Comparison of ENCODE assay signal across 17 cellular contexts in genomic region chr2:236240228-236240990, GRCh38. TPM values are rescaled to one million over a fixed set of nuclear protein-coding genes. Genes with fewer than 3 reads are reported as not detected.
DNase-seq lines count a peak whose midpoint lies in the region; ATAC-seq and TF ChIP-seq lines count a peak whose summit lies in the region.
"Had no signal": no experiment of that assay in that cellular context is flagged by ENCODE, and none has a peak within 500 bp of the region (broad histone marks: within the 10 kb centered on the region; RNA-seq: fewer than 3 reads in every experiment).

No MANE protein-coding gene starts in this region.

- H3K4me3 ChIP-seq in AG09309 (ENCODE audit: control insufficient read depth, low read depth, low read length) = no peak overlapping the region
- H3K4me3 ChIP-seq in PC-9 = no peak overlapping the region
- H3K4me3 ChIP-seq in neural progenitor cell = no peak overlapping the region

- no peaks in the 10 kb centered on the region for H4K20me1 ChIP-seq in PC-9 (ENCODE audit: insufficient read depth)
- H4K20me1 ChIP-seq in neural progenitor cell (ENCODE audit: low read depth) = no peaks in the 10 kb centered on the region

- H3K27ac ChIP-seq in PC-9 (peak overlapping the region; percentile 62), neural progenitor cell (no peak overlapping the region)

- H3K36me3 ChIP-seq in PC-9 (ENCODE audit: low read depth) (no peaks in the 10 kb centered on the region), neural progenitor cell (no peaks in the 10 kb centered on the region)

- peak overlapping the region; percentile 51 for H3K4me2 ChIP-seq in PC-9
- no peak overlapping the region for H3K4me2 ChIP-seq in neural progenitor cell

- no TSS peak for BruUV-seq in PC-9 (replicated peaks; lab: Mats Ljungman, UMichigan)

- peaks cover 22% of the 10 kb centered on the region for H3K27me3 Mint-ChIP-seq in neural progenitor cell (ENCODE audit: insufficient read depth, low read depth)

- H3K4me1 Mint-ChIP-seq in neural progenitor cell = peaks cover 20% of the 10 kb centered on the region

- H2AFZ ChIP-seq in PC-9 = 0 out of 2 replicates have a peak overlapping the region, but pooled peaks have one; percentile 1
- no peak overlapping the region for H2AFZ ChIP-seq in neural progenitor cell (replicated peaks)

- H3K4me1 ChIP-seq in PC-9 (replicated peaks; ENCODE audit: insufficient read depth) (peaks cover 19% of the 10 kb centered on the region), neural progenitor cell (peaks cover 9% of the 10 kb centered on the region)

- H3K9me3 Mint-ChIP-seq in neural progenitor cell = peaks cover 5% of the 10 kb centered on the region
- H3K9me3 Mint-ChIP-seq: activated naive CD4-positive, alpha-beta T cell treated with anti-CD3 and anti-CD28 coated beads, Interleukin-2, amount 50 U/mL, for 24 hours; dendritic cell treated with granulocyte-macrophage colony-stimulating factor and Interleukin-4, amounts not matched to agents 40 ng/mL and 50 ng/mL, for 4 days; neural crest cell had no signal

- DNase-seq in AG09309 (ENCODE audit: low read depth) (peak; percentile 1), PC-9 (peak; percentile 91 to 93), glomerular visceral epithelial cell (ENCODE audit: extremely low spot score) (peak; percentile 87), neural progenitor cell (ENCODE audit: low spot score) (peak; percentile 21), UCSD-AML1 (lab: John Stamatoyannopoulos, UW; ENCODE audit: unreplicated experiment) (no peak), SW 1271 (lab: John Stamatoyannopoulos, UW) (no peak)
- DNase-seq: DMS79; foreskin fibroblast; left colon; NCI-H1417 treated with DMSO at 0.1 percent for 48 hours; NCI-H526 treated with DMSO at 0.1 percent for 48 hours; stimulated activated CD4-positive, alpha-beta T cell treated with anti-CD3 and anti-CD28 coated beads, Interleukin-15, amount 100 ng/mL, for 24 hours had no signal

- intact Hi-C loops in PC-9 (cut with micrococcal nuclease; ENCODE audit: unreplicated experiment) = loop anchor here (1.0 to 2.0 kb wide), 4 partner anchors 60 to 836 kb away; no protein-coding TSS in a partner anchor

- H3K4me3 Mint-ChIP-seq in neural progenitor cell = no peak overlapping the region
- H3K4me3 Mint-ChIP-seq: activated naive CD4-positive, alpha-beta T cell treated with anti-CD3 and anti-CD28 coated beads, Interleukin-2, amount 50 U/mL, for 24 hours; dendritic cell treated with granulocyte-macrophage colony-stimulating factor and Interleukin-4, amounts not matched to agents 40 ng/mL and 50 ng/mL, for 4 days had no signal

- TF ChIP-seq CTCF in AG09309 (IDR thresholded peaks at IDR 0.05; ENCODE audit: control insufficient read depth, insufficient read depth, low read depth, low read length, missing control alignments) = no peak
- no peak for TF ChIP-seq CTCF in PC-9 (conservative IDR thresholded peaks at IDR 0.05)
- TF ChIP-seq CTCF in neural progenitor cell (IDR thresholded peaks at IDR 0.05) = no peak

- H3K27me3 ChIP-seq in PC-9 (ENCODE audit: insufficient read depth, low read depth) (0 out of 2 replicates have a peak, but pooled peaks cover 1% of the 10 kb centered on the region), neural progenitor cell (peaks cover 44% of the 10 kb centered on the region)

- no peaks in the 10 kb centered on the region for H3K36me3 Mint-ChIP-seq in neural progenitor cell
- H3K36me3 Mint-ChIP-seq: activated naive CD4-positive, alpha-beta T cell treated with anti-CD3 and anti-CD28 coated beads, Interleukin-2, amount 50 U/mL, for 24 hours had no signal

- H3F3A ChIP-seq in PC-9 (ENCODE audit: insufficient read depth, low read depth) (no peaks in the 10 kb centered on the region), neural progenitor cell (ENCODE audit: low read depth) (peaks cover 13% of the 10 kb centered on the region)

- POLR2A ChIA-PET in PC-9 (lab: Charles Lee; ENCODE audit: unreplicated experiment) = interaction anchor here (0.5 to 0.8 kb wide), 4 partner anchors 61 to 1468 kb away, joined by 3 to 9 read pairs (median 4); partner anchors contain the start of gene COPS8

- H3K79me2 ChIP-seq in PC-9 (ENCODE audit: low read depth) (no peaks in the 10 kb centered on the region), neural progenitor cell (ENCODE audit: low read depth) (no peaks in the 10 kb centered on the region)

- H3K27ac Mint-ChIP-seq in neural progenitor cell = no peak overlapping the region
- H3K27ac Mint-ChIP-seq: activated naive CD4-positive, alpha-beta T cell treated with anti-CD3 and anti-CD28 coated beads, Interleukin-2, amount 50 U/mL, for 24 hours; dendritic cell treated with granulocyte-macrophage colony-stimulating factor and Interleukin-4, amounts not matched to agents 40 ng/mL and 50 ng/mL, for 4 days had no signal

- H3K9me3 ChIP-seq in PC-9 (ENCODE audit: insufficient read depth, low read depth) (no peaks in the 10 kb centered on the region), neural progenitor cell (ENCODE audit: low read depth) (no peaks in the 10 kb centered on the region)

- CTCF ChIA-PET in PC-9 (lab: Charles Lee) = interaction anchor here (0.6 to 1.6 kb wide), 4 partner anchors 59 to 846 kb away, joined by 3 to 5 read pairs (median 4); no protein-coding TSS in a partner anchor

- H3K9ac ChIP-seq in neural progenitor cell = no peak overlapping the region

- ATAC-seq in GM18873 (IDR thresholded peaks at IDR 0.05; ENCODE audit: low FRiP score, unreplicated experiment) = no peak
- ATAC-seq in HG02970 (IDR thresholded peaks at IDR 0.05; ENCODE audit: low FRiP score, unreplicated experiment) = no peak
- ATAC-seq: left colon had no signal

- no peaks in the 10 kb centered on the region for H3K9me2 ChIP-seq in PC-9 (ENCODE audit: insufficient read depth)

RNA-seq across cellular contexts. Expression of gene ASB18, which starts 23.8 kb away (rescaled TPM):
- total RNA-seq in PC-9 (2021) = 0.46 TPM in 1 of 2 replicates, not detected in the other
- not detected in 2 replicates for total RNA-seq in neural progenitor cell (ENCODE audit: low replicate concordance)
- total RNA-seq: left colon, neural crest cell had no signal

Comparison
In these comparisons a context has a peak if more than half of its experiments do, and no peak if none do; other contexts are left out.
1. DNase-seq: peak in AG09309 (single experiment), PC-9 (2 of 2), glomerular visceral epithelial cell (single experiment) and neural progenitor cell (single experiment); none in UCSD-AML1 (single experiment) and SW 1271 (0 of 2).